In genomic region chr7:35035511-35035921, GRCh38 we compare ENCODE assay signal across 9 cellular contexts. TPM values are rescaled to one million over a fixed set of nuclear protein-coding genes. Genes with fewer than 3 reads are reported as not detected.
DNase-seq lines count a peak whose midpoint lies in the region; ATAC-seq and TF ChIP-seq lines count a peak whose summit lies in the region.
"Had no signal": no experiment of that assay in that cellular context is flagged by ENCODE, and none has a peak within 500 bp of the region (broad histone marks: within the 10 kb centered on the region; RNA-seq: fewer than 3 reads in every experiment).

No MANE protein-coding gene starts in this region.

- H3K4me1 ChIP-seq in BE2C (peaks cover 3% of the 10 kb centered on the region; the same call in 1 of the 2 replicates), HUES64 (ENCODE audit: insufficient read depth, low read length) (peaks cover 24% of the 10 kb centered on the region), mucosa of descending colon (ENCODE audit: low read depth) (peaks cover 20% of the 10 kb centered on the region)

- WGBS in HUES64, result 9% methylated on average over 4 of the region's 4 CpGs

- H3K4me3 ChIP-seq in BE2C (ENCODE audit: low read depth, low read length) (peak overlapping the region; percentile 84), HUES64 (ENCODE audit: low read length) (peak overlapping the region; percentile 93), coronary artery (peak overlapping the region; percentile 75), mucosa of descending colon (no peak overlapping the region)

- no peak for DNase-seq in BE2C
- DNase-seq in coronary artery (ENCODE audit: low spot score), result no peak
- peak in 2 of 3 donors; percentile 31 to 56 for DNase-seq in mucosa of descending colon
- DNase-seq in NCI-H2081 treated with DMSO at 0.1 percent for 48 hours (lab: John Stamatoyannopoulos, UW), result no peak

- H3K27me3 ChIP-seq in BE2C (no peaks in the 10 kb centered on the region), HUES64 (ENCODE audit: insufficient read depth, low read length) (no peaks in the 10 kb centered on the region)

- ATAC-seq in GM18511 (IDR thresholded peaks at IDR 0.05; ENCODE audit: unreplicated experiment) (peak; percentile 23), SK-N-SH treated with all-trans-retinoic acid at 6 μM for 48 hours (peak; percentile 10; the same call in 1 of the 3 replicates), mucosa of descending colon (no peak), GM19328 (IDR thresholded peaks at IDR 0.05; ENCODE audit: unreplicated experiment) (no peak)

- no peaks in the 10 kb centered on the region for H3K9me3 ChIP-seq in BE2C
- no peaks in the 10 kb centered on the region for H3K9me3 ChIP-seq in HUES64 (ENCODE audit: insufficient read depth, low read depth, low read length)
- H3K9me3 ChIP-seq in mucosa of descending colon, result no peaks in the 10 kb centered on the region

- H3K27ac ChIP-seq in HUES64 (ENCODE audit: low read depth, low read length), result no peak overlapping the region
- H3K27ac ChIP-seq in coronary artery, result no peak overlapping the region
- H3K27ac ChIP-seq: parathyroid adenoma had no signal

- intact Hi-C loops in mucosa of descending colon (cut with DNase I, micrococcal nuclease), result loop anchor here in 1 of 2 donors (10.0 kb wide), 1 partner anchor 211 kb away; no protein-coding TSS in a partner anchor

- H3K36me3 ChIP-seq in BE2C (no peaks in the 10 kb centered on the region), HUES64 (ENCODE audit: insufficient read depth, low read length) (no peaks in the 10 kb centered on the region), mucosa of descending colon (ENCODE audit: low read depth) (no peaks in the 10 kb centered on the region)

- TF ChIP-seq CTCF in BE2C (IDR thresholded peaks at IDR 0.05; ENCODE audit: low read depth, low read length), result no peak
- TF ChIP-seq CTCF in coronary artery (IDR thresholded peaks at IDR 0.05), result no peak
- TF ChIP-seq CTCF in mucosa of descending colon (IDR thresholded peaks at IDR 0.05), result no peak

- H3K9ac ChIP-seq in HUES64 (ENCODE audit: low read depth, low read length), result no peak overlapping the region
- H3K9ac ChIP-seq: parathyroid adenoma had no signal

TF ChIP-seq in SK-N-SH treated with all-trans-retinoic acid at 6 μM for 48 hours, 23 proteins besides CTCF, POLR2A, EP300 and RAD21:
- no peak for TF ChIP-seq ARNTL (CRISPR knock-in tag; IDR thresholded peaks at IDR 0.05; ENCODE audit: borderline replicate concordance, low read depth)
- TF ChIP-seq GLIS3 (CRISPR knock-in tag; IDR thresholded peaks at IDR 0.05), result no peak
- no peak for TF ChIP-seq ZNF70 (CRISPR knock-in tag; IDR thresholded peaks at IDR 0.05)

RNA-seq across cellular contexts. Expression of gene DPY19L1, which starts 1.8 kb away (rescaled TPM):
- 12.9 TPM for polyA plus RNA-seq in BE2C (2012; ENCODE audit: insufficient read depth, insufficient read length, low read depth)
- polyA plus RNA-seq in HUES64 (2013, experiment 1 of 2), result 14.5 TPM
- polyA plus RNA-seq in HUES64 (2013, experiment 2 of 2), result 19.1 TPM
- total RNA-seq in mucosa of descending colon, result 10 to 100 TPM; 18.6 to 27.1 (median 20.8) TPM

Comparison
In these comparisons a context has a peak if more than half of its experiments do, and no peak if none do; other contexts are left out.
1. DNase-seq: peak in mucosa of descending colon (2 of 3); none in BE2C (single experiment), coronary artery (single experiment) and NCI-H2081 treated with DMSO at 0.1 percent for 48 hours (single experiment).
2. ATAC-seq: peak in GM18511 (single experiment) and SK-N-SH treated with all-trans-retinoic acid at 6 μM for 48 hours (single experiment); none in mucosa of descending colon (single experiment) and GM19328 (single experiment).